In genomic region chr1:210239295-210240155, GRCh38 we compare ENCODE assay signal across 8 cellular contexts. TPM values are rescaled to one million over a fixed set of nuclear protein-coding genes. Genes with fewer than 3 reads are reported as not detected.
DNase-seq lines count a peak whose midpoint lies in the region; ATAC-seq and TF ChIP-seq lines count a peak whose summit lies in the region.

No MANE protein-coding gene starts in this region.

- ATAC-seq in GM18870 (IDR thresholded peaks at IDR 0.05; ENCODE audit: unreplicated experiment), result no peak
- no peak for ATAC-seq in GM21529 (IDR thresholded peaks at IDR 0.05; ENCODE audit: unreplicated experiment)
- no peak for ATAC-seq in activated CD4-positive, CD25-positive, alpha-beta regulatory T cell treated with anti-CD3 and anti-CD28 coated beads, Interleukin-2, amount 50 U/mL, for 24 hours

- no peak overlapping the region for H3K9ac ChIP-seq in endodermal cell (ENCODE audit: extremely low read depth, low read length, poor library complexity, severe bottlenecking)

- no peak overlapping the region for H3K27ac ChIP-seq in endodermal cell (ENCODE audit: low read depth, low read length)

- WGBS in endodermal cell (ENCODE audit: insufficient coverage in 1 of 2, insufficient read length in 1 of 2), 2 experiments, result 73 to 85% methylated on average over 3 to 7 of the region's 7 CpGs

- H3K27me3 ChIP-seq in endodermal cell (ENCODE audit: control insufficient read depth, insufficient read depth, low read length, poor library complexity, severe bottlenecking), result peaks cover 19% of the 10 kb centered on the region

- TF ChIP-seq CTCF in endodermal cell (conservative IDR thresholded peaks at IDR 0.05) (peak; percentile 78), nephron progenitor cell (IDR thresholded peaks at IDR 0.05) (peak; percentile 44)

- peaks cover under 1% of the 10 kb centered on the region for H3K4me1 Mint-ChIP-seq in endodermal cell
- peaks cover 47% of the 10 kb centered on the region for H3K4me1 Mint-ChIP-seq in nephron progenitor cell
- peaks cover 1 to 3% of the 10 kb centered on the region in 2 donors for H3K4me1 Mint-ChIP-seq in immature natural killer cell

- H3K4me1 ChIP-seq in endodermal cell (ENCODE audit: control insufficient read depth, insufficient read depth, low read length), result no peaks in the 10 kb centered on the region

- H3K27me3 Mint-ChIP-seq in endodermal cell (ENCODE audit: insufficient read depth) (peaks cover 26% of the 10 kb centered on the region), nephron progenitor cell (ENCODE audit: low read depth, poor library complexity) (peaks cover 68% of the 10 kb centered on the region), immature natural killer cell (ENCODE audit: low read depth in 3 of 3) (peaks cover 7 to 37% (median 19%) of the 10 kb centered on the region in 3 donors)

- H3K4me3 Mint-ChIP-seq in endodermal cell (no peak overlapping the region), nephron progenitor cell (no peak overlapping the region), immature natural killer cell (no peak overlapping the region)

- H3K9me3 ChIP-seq in endodermal cell (ENCODE audit: control insufficient read depth, low read length), result no peaks in the 10 kb centered on the region

- in situ Hi-C loops in Caki2 (cut with HindIII; ENCODE audit: low pct_unique_long_range_greater_than_20kb, low sequenced_read_pairs), result no loop called here

- DNase-seq in Caki2 (ENCODE audit: low read depth) (peak; percentile 78), NCI-H1694 (lab: John Stamatoyannopoulos, UW) (peak; percentile 8), endodermal cell (peak; percentile 57), nephron progenitor cell (no peak), immature natural killer cell (no peak)

- H3K9me3 Mint-ChIP-seq in endodermal cell (no peaks in the 10 kb centered on the region), nephron progenitor cell (no peaks in the 10 kb centered on the region), immature natural killer cell (peaks cover 0 to 13% (median under 1%) of the 10 kb centered on the region in 6 donors)

- H3K4me3 ChIP-seq in endodermal cell (ENCODE audit: low read length), result no peak overlapping the region

- H3K27ac Mint-ChIP-seq in endodermal cell (no peak overlapping the region), nephron progenitor cell (no peak overlapping the region), immature natural killer cell (no peak overlapping the region)

- H3K36me3 ChIP-seq in endodermal cell (ENCODE audit: control insufficient read depth, insufficient read depth, low read length), result no peaks in the 10 kb centered on the region

- H3K36me3 Mint-ChIP-seq in endodermal cell (ENCODE audit: low read depth) (no peaks in the 10 kb centered on the region), nephron progenitor cell (ENCODE audit: low read depth) (no peaks in the 10 kb centered on the region), immature natural killer cell (peaks cover 0 to under 1% (median 0%) of the 10 kb centered on the region in 3 donors)

RNA-seq across cellular contexts. Expression of gene SERTAD4, which starts 6.9 kb away (rescaled TPM):
- total RNA-seq in Caki2 (2014; rRNA removed; shearing (Covaris generic); ENCODE audit: low replicate concordance), result 0.95 and 1.1 TPM in 2 replicates
- total RNA-seq in endodermal cell, result 1 to 10 TPM in 1 of 2 donors, under 1 TPM in 1; 0.58 to 1.1 TPM
- 9.3 TPM for polyA plus RNA-seq in endodermal cell (2013, experiment 1 of 2)
- polyA plus RNA-seq in endodermal cell (2013, experiment 2 of 2), result 10.6 TPM
- not detected for polyA plus RNA-seq in immature natural killer cell

Comparison
In these comparisons a context has a peak if more than half of its experiments do, and no peak if none do; other contexts are left out.
1. DNase-seq: peak in Caki2 (single experiment), NCI-H1694 (single experiment) and endodermal cell (single experiment); none in nephron progenitor cell (single experiment) and immature natural killer cell (0 of 3).